11 cellular contexts compared by ENCODE assay signal in the genomic region with DNA sequence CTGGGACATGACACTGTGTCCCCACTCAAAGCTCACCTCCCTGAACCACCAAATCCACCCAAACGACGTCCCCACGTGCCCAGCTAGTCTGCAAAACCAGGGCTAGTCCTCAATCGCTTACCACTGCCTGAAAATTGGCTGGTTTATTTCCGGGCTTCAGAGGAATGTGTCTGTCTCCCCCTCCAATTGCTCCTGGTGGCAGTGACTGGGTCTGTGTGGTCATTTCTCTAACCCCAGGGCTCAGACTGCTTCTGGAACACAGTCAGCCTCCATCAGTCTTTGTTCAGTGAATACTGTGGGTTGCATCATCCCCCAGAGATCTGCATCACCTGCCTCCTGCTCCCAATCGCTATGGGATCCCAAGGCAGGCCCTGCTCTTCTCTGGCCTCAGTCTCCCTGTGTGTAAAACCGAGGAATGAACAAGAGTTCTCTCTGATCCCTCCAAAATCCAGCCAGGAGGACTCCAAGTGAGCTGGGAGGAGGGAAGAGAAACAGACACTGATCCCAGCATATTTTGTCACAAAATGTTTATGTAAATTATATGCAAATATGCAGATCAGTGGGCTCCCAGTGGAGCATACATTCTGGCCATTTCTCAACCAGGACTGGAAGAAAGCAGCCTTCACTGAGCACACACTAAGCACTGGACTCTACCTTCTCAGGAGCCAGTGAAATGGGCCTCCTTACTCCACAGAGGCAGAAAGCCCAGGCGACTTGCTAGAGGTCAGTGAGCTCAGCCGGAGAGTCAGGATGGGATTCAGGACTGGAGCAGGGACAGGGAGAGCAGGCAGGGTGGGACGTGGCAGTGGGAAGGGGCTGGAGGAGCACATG. TPM values are rescaled to one million over a fixed set of nuclear protein-coding genes. Genes with fewer than 3 reads are reported as not detected.
DNase-seq lines count a peak whose midpoint lies in the region; ATAC-seq and TF ChIP-seq lines count a peak whose summit lies in the region.
"Had no signal": no experiment of that assay in that cellular context is flagged by ENCODE, and none has a peak within 500 bp of the region (broad histone marks: within the 10 kb centered on the region; RNA-seq: fewer than 3 reads in every experiment).

No MANE protein-coding gene starts in this region.

- H3K9me3 Mint-ChIP-seq in endothelial cell (ENCODE audit: unreplicated experiment) (no peaks in the 10 kb centered on the region), nephron (no peaks in the 10 kb centered on the region)
- H3K9me3 Mint-ChIP-seq in activated T-helper 2 cell treated with anti-CD3 and anti-CD28 coated beads, Interferon-gamma antibody, Interleukin-2, Interleukin-4, amounts not matched to agents 10 μg/mL and 5 μg/mL and 100 μg/mL, durations not matched to agents 14 hours and 24 hours and 36 hours = no peaks in the 10 kb centered on the region

- intact Hi-C loops in activated T-helper 2 cell treated with anti-CD3 and anti-CD28 coated beads, Interferon-gamma antibody, Interleukin-2, Interleukin-4, amounts not matched to agents 10 μg/mL and 5 μg/mL and 100 μg/mL, durations not matched to agents 14 hours and 24 hours and 36 hours (cut with micrococcal nuclease) = no loop called here

- H3K36me3 Mint-ChIP-seq in endothelial cell (ENCODE audit: low read depth, unreplicated experiment) (no peaks in the 10 kb centered on the region), nephron (ENCODE audit: low read depth) (no peaks in the 10 kb centered on the region)
- H3K36me3 Mint-ChIP-seq in activated T-helper 2 cell treated with anti-CD3 and anti-CD28 coated beads, Interferon-gamma antibody, Interleukin-2, Interleukin-4, amounts not matched to agents 10 μg/mL and 5 μg/mL and 100 μg/mL, durations not matched to agents 14 hours and 24 hours and 36 hours (ENCODE audit: low read depth) = no peaks in the 10 kb centered on the region

- no peak for TF ChIP-seq CTCF in endothelial cell (IDR thresholded peaks at IDR 0.05; ENCODE audit: unreplicated experiment)
- TF ChIP-seq CTCF in nephron (IDR thresholded peaks at IDR 0.05; ENCODE audit: unreplicated experiment in 3 of 3) = no peak

- peaks cover 3% of the 10 kb centered on the region for H3K27me3 Mint-ChIP-seq in endothelial cell (ENCODE audit: unreplicated experiment)
- peaks cover 8% of the 10 kb centered on the region for H3K27me3 Mint-ChIP-seq in nephron (ENCODE audit: low read depth)
- H3K27me3 Mint-ChIP-seq in activated T-helper 2 cell treated with anti-CD3 and anti-CD28 coated beads, Interferon-gamma antibody, Interleukin-2, Interleukin-4, amounts not matched to agents 10 μg/mL and 5 μg/mL and 100 μg/mL, durations not matched to agents 14 hours and 24 hours and 36 hours (ENCODE audit: low read depth) = peaks cover 6% of the 10 kb centered on the region

- H3K4me1 Mint-ChIP-seq in endothelial cell (ENCODE audit: unreplicated experiment) (peaks cover 10% of the 10 kb centered on the region), nephron (peaks cover 80% of the 10 kb centered on the region)
- no peaks in the 10 kb centered on the region for H3K4me1 Mint-ChIP-seq in activated T-helper 2 cell treated with anti-CD3 and anti-CD28 coated beads, Interferon-gamma antibody, Interleukin-2, Interleukin-4, amounts not matched to agents 10 μg/mL and 5 μg/mL and 100 μg/mL, durations not matched to agents 14 hours and 24 hours and 36 hours (ENCODE audit: low read depth)

- H3K27ac Mint-ChIP-seq in endothelial cell (ENCODE audit: unreplicated experiment) (no peak overlapping the region), nephron (peak overlapping the region; percentile 78 to 92 (median 87))
- no peak overlapping the region for H3K27ac Mint-ChIP-seq in activated T-helper 2 cell treated with anti-CD3 and anti-CD28 coated beads, Interferon-gamma antibody, Interleukin-2, Interleukin-4, amounts not matched to agents 10 μg/mL and 5 μg/mL and 100 μg/mL, durations not matched to agents 14 hours and 24 hours and 36 hours

- no peak for ATAC-seq in HG03196 (IDR thresholded peaks at IDR 0.05; ENCODE audit: unreplicated experiment)
- ATAC-seq: activated CD4-positive, CD25-positive, alpha-beta regulatory T cell treated with anti-CD3 and anti-CD28 coated beads, Interleukin-2, amount 50 U/mL, for 24 hours had no signal

- DNase-seq in AG20443 (ENCODE audit: low spot score) (peak; percentile 70), NCI-H526 treated with DMSO at 0.1 percent for 48 hours (lab: John Stamatoyannopoulos, UW) (peak; percentile 70), endothelial cell (ENCODE audit: low spot score) (no peak), GDM1 (lab: John Stamatoyannopoulos, UW) (no peak), kidney glomerular epithelial cell (lab: John Stamatoyannopoulos, UW) (no peak)
- no peak for DNase-seq in activated T-helper 2 cell treated with anti-CD3 and anti-CD28 coated beads, Interferon-gamma antibody, Interleukin-2, Interleukin-4, amounts not matched to agents 10 μg/mL and 5 μg/mL and 100 μg/mL, durations not matched to agents 14 hours and 24 hours and 36 hours (ENCODE audit: low spot score)
- DNase-seq: NCI-H748 treated with DMSO at 0.1 percent for 48 hours; stimulated activated CD4-positive, alpha-beta T cell treated with anti-CD3 and anti-CD28 coated beads, Interleukin-2, amount 100 ng/mL, for 48 hours had no signal

- peak overlapping the region; percentile 71 for H3K4me3 Mint-ChIP-seq in endothelial cell (ENCODE audit: unreplicated experiment)
- no peak overlapping the region for H3K4me3 Mint-ChIP-seq in nephron
- H3K4me3 Mint-ChIP-seq in activated T-helper 2 cell treated with anti-CD3 and anti-CD28 coated beads, Interferon-gamma antibody, Interleukin-2, Interleukin-4, amounts not matched to agents 10 μg/mL and 5 μg/mL and 100 μg/mL, durations not matched to agents 14 hours and 24 hours and 36 hours (ENCODE audit: low read depth) = no peak overlapping the region

RNA-seq across cellular contexts. Expression of a gene that starts 20.9 kb away (rescaled TPM):
- 51.3 TPM for total RNA-seq in endothelial cell (ENCODE audit: unreplicated experiment)
- total RNA-seq in activated T-helper 2 cell treated with anti-CD3 and anti-CD28 coated beads, Interferon-gamma antibody, Interleukin-2, Interleukin-4, amounts not matched to agents 10 μg/mL and 5 μg/mL and 100 μg/mL, durations not matched to agents 14 hours and 24 hours and 36 hours = 0.46 and 0.92 TPM in 2 replicates

Comparison
In these comparisons a context has a peak if more than half of its experiments do, and no peak if none do; other contexts are left out.
1. DNase-seq: peak in AG20443 (single experiment) and NCI-H526 treated with DMSO at 0.1 percent for 48 hours (single experiment); none in endothelial cell (single experiment), activated T-helper 2 cell treated with anti-CD3 and anti-CD28 coated beads, Interferon-gamma antibody, Interleukin-2, Interleukin-4, amounts not matched to agents 10 μg/mL and 5 μg/mL and 100 μg/mL, durations not matched to agents 14 hours and 24 hours and 36 hours (single experiment), GDM1 (single experiment) and kidney glomerular epithelial cell (single experiment).
2. H3K27ac Mint-ChIP-seq: peak in nephron (3 of 3); none in endothelial cell (single experiment) and activated T-helper 2 cell treated with anti-CD3 and anti-CD28 coated beads, Interferon-gamma antibody, Interleukin-2, Interleukin-4, amounts not matched to agents 10 μg/mL and 5 μg/mL and 100 μg/mL, durations not matched to agents 14 hours and 24 hours and 36 hours (single experiment).
3. RNA of a gene that starts 20.9 kb away (total RNA-seq): 51.3 TPM in endothelial cell (single experiment); 0.46 to 0.92 TPM in activated T-helper 2 cell treated with anti-CD3 and anti-CD28 coated beads, Interferon-gamma antibody, Interleukin-2, Interleukin-4, amounts not matched to agents 10 μg/mL and 5 μg/mL and 100 μg/mL, durations not matched to agents 14 hours and 24 hours and 36 hours; every median in the first group is over 10 times any median in the second.